In genomic region chr20:13307562-13308163, GRCh38 we compare ENCODE assay signal across 34 cellular contexts.
"Had no signal": no experiment of that assay in that cellular context is flagged by ENCODE, and none has a peak within 500 bp of the region (broad histone marks: within the 10 kb centered on the region; RNA-seq: fewer than 3 reads in every experiment).

No MANE protein-coding gene starts in this region.

- H3K27me3 ChIP-seq: adrenal gland, body of pancreas, brain microvascular endothelial cell, breast epithelium had no signal

- ATAC-seq: activated naive CD4-positive, alpha-beta T cell treated with anti-CD3 and anti-CD28 coated beads, Interleukin-2, amount 50 U/mL, for 72 hours; activated T-cell treated with anti-CD3 and anti-CD28 coated beads, Interleukin-2, amount 50 U/mL, for 4 hours; activated T-cell treated with anti-CD3 and anti-CD28 coated beads, Interleukin-2, amount 50 U/mL, for 72 hours; activated T-helper 17 cell treated with anti-CD3 and anti-CD28 coated beads, Interleukin-2, amount 50 U/mL, for 72 hours; body of pancreas had no signal

- DNase-seq: activated B cell treated with CpG ODN at 0.5 μM for 24 hours; activated CD4-positive, alpha-beta memory T cell treated with anti-CD3 and anti-CD28 coated beads, Interleukin-2, amount 10 ng/mL, durations not matched to agents 7 days and 5 days; activated CD4-positive, alpha-beta T cell treated with anti-CD3 and anti-CD28 coated beads for 4 hours; activated CD4-positive, alpha-beta T cell treated with anti-CD3 and anti-CD28 coated beads, Interleukin-2, amount 10 ng/mL, durations not matched to agents 24 days and 14 days; activated CD4-positive, alpha-beta T cell treated with anti-CD3 and anti-CD28 coated beads, Interleukin-2, amount 50 U/mL, for 1 hour; activated CD4-positive, alpha-beta T cell treated with anti-CD3 and anti-CD28 coated beads, Interleukin-2, amount 50 U/mL, for 4 hours; activated CD4-positive, CD25-positive, alpha-beta regulatory T cell treated with anti-CD3 and anti-CD28 coated beads, Interleukin-2, amount 50 U/mL, for 72 hours; activated CD8-positive, alpha-beta memory T cell treated with anti-CD3 and anti-CD28 coated beads, Interleukin-2, amount 50 U/mL, for 4 hours; activated effector memory CD4-positive, alpha-beta T cell treated with anti-CD3 and anti-CD28 coated beads, Interleukin-2, amount 50 U/mL, for 16 hours; activated gamma-delta T cell treated with Interleukin-2 at 50 U/mL for 16 hours; activated naive CD4-positive, alpha-beta T cell; activated naive CD4-positive, alpha-beta T cell treated with anti-CD3 and anti-CD28 coated beads for 36 hours; activated naive CD4-positive, alpha-beta T cell treated with anti-CD3 and anti-CD28 coated beads, Interleukin-2, amount 50 U/mL, for 16 hours; activated naive CD8-positive, alpha-beta T cell treated with anti-CD3 and anti-CD28 coated beads for 36 hours; activated T-cell treated with anti-CD3 and anti-CD28 coated beads for 4 hours; activated T-cell treated with anti-CD3 and anti-CD28 coated beads, Interleukin-2, amount 50 U/mL, for 1 hour; activated T-cell treated with anti-CD3 and anti-CD28 coated beads, Interleukin-2, amount 50 U/mL, for 4 hours; activated T-cell treated with anti-CD3 and anti-CD28 coated beads, Interleukin-2, amount 50 U/mL, for 72 hours; adrenal gland; amniotic stem cell; aorta; body of pancreas; brain microvascular endothelial cell; central memory CD4-positive, alpha-beta T cell; T-helper 1 cell; T-helper 2 cell; T-helper 9 cell had no signal

- H3K9me3 Mint-ChIP-seq: activated CD4-positive, alpha-beta memory T cell treated with anti-CD3 and anti-CD28 coated beads, Interleukin-2, amount 10 ng/mL, durations not matched to agents 7 days and 5 days; activated CD4-positive, alpha-beta T cell treated with anti-CD3 and anti-CD28 coated beads, Interleukin-2, amount 10 ng/mL, durations not matched to agents 24 days and 14 days; activated T-helper 1 cell treated with anti-CD3 and anti-CD28 coated beads, Interleukin-12 subunit alpha, Interleukin-12 subunit beta, Interleukin-2, Interleukin-4 antibody, amounts not matched to agents 30 ng/mL and 10 ng/mL and 1 ng/mL, durations not matched to agents 14 hours and 24 hours and 36 hours; activated T-helper 17 cell treated with anti-CD3 and anti-CD28 coated beads, Interleukin-2, amount 50 U/mL, for 72 hours; T-helper 1 cell treated with Interleukin-12 subunit alpha and Interleukin-12 subunit beta and Interleukin-4 antibody, amounts not matched to agents 30 μg/mL and 1 μg/mL, for 36 hours; T-helper 2 cell treated with Interferon-gamma antibody and Interleukin-4, amounts not matched to agents 5 μg/mL and 100 μg/mL, for 36 hours had no signal

- H3K4me1 ChIP-seq: adrenal gland, body of pancreas, breast epithelium had no signal

- H3K9me3 ChIP-seq: adrenal gland, body of pancreas, breast epithelium had no signal

- H3K27ac Mint-ChIP-seq: activated B cell treated with CpG ODN at 0.5 μM for 24 hours; activated CD4-positive, alpha-beta memory T cell treated with anti-CD3 and anti-CD28 coated beads, Interleukin-2, amount 10 ng/mL, durations not matched to agents 7 days and 5 days; activated CD4-positive, alpha-beta T cell treated with anti-CD3 and anti-CD28 coated beads, Interleukin-2, amount 10 ng/mL, durations not matched to agents 24 days and 14 days; activated naive CD4-positive, alpha-beta T cell treated with anti-CD3 and anti-CD28 coated beads for 36 hours; activated naive CD4-positive, alpha-beta T cell treated with anti-CD3 and anti-CD28 coated beads, Interleukin-2, amount 50 U/mL, for 72 hours; activated naive CD8-positive, alpha-beta T cell treated with anti-CD3 and anti-CD28 coated beads for 36 hours; activated T-cell treated with anti-CD3 and anti-CD28 coated beads, Interleukin-2, amount 50 U/mL, for 72 hours; activated T-helper 1 cell treated with anti-CD3 and anti-CD28 coated beads, Interleukin-12 subunit alpha, Interleukin-12 subunit beta, Interleukin-2, Interleukin-4 antibody, amounts not matched to agents 30 ng/mL and 10 ng/mL and 1 ng/mL, durations not matched to agents 14 hours and 24 hours and 36 hours; activated T-helper 17 cell treated with anti-CD3 and anti-CD28 coated beads, Interleukin-2, amount 50 U/mL, for 72 hours; T-helper 1 cell treated with Interleukin-12 subunit alpha and Interleukin-12 subunit beta and Interleukin-4 antibody, amounts not matched to agents 30 μg/mL and 1 μg/mL, for 36 hours; T-helper 2 cell treated with Interferon-gamma antibody and Interleukin-4, amounts not matched to agents 5 μg/mL and 100 μg/mL, for 36 hours had no signal

- H3K4me3 Mint-ChIP-seq: activated B cell treated with CpG ODN at 0.5 μM for 24 hours; activated CD4-positive, alpha-beta memory T cell treated with anti-CD3 and anti-CD28 coated beads, Interleukin-2, amount 10 ng/mL, durations not matched to agents 7 days and 5 days; activated CD4-positive, alpha-beta T cell treated with anti-CD3 and anti-CD28 coated beads, Interleukin-2, amount 10 ng/mL, durations not matched to agents 24 days and 14 days; activated naive CD4-positive, alpha-beta T cell treated with anti-CD3 and anti-CD28 coated beads for 36 hours; activated naive CD8-positive, alpha-beta T cell treated with anti-CD3 and anti-CD28 coated beads for 36 hours; activated T-cell treated with anti-CD3 and anti-CD28 coated beads, Interleukin-2, amount 50 U/mL, for 4 hours; activated T-cell treated with anti-CD3 and anti-CD28 coated beads, Interleukin-2, amount 50 U/mL, for 72 hours; activated T-helper 1 cell treated with anti-CD3 and anti-CD28 coated beads, Interleukin-12 subunit alpha, Interleukin-12 subunit beta, Interleukin-2, Interleukin-4 antibody, amounts not matched to agents 30 ng/mL and 10 ng/mL and 1 ng/mL, durations not matched to agents 14 hours and 24 hours and 36 hours; activated T-helper 17 cell treated with anti-CD3 and anti-CD28 coated beads, Interleukin-2, amount 50 U/mL, for 72 hours; T-helper 1 cell treated with Interleukin-12 subunit alpha and Interleukin-12 subunit beta and Interleukin-4 antibody, amounts not matched to agents 30 μg/mL and 1 μg/mL, for 36 hours; T-helper 2 cell treated with Interferon-gamma antibody and Interleukin-4, amounts not matched to agents 5 μg/mL and 100 μg/mL, for 36 hours had no signal

- H3K4me3 ChIP-seq: adrenal gland, body of pancreas, breast epithelium had no signal

- H3K4me1 Mint-ChIP-seq: activated B cell treated with CpG ODN at 0.5 μM for 24 hours; activated CD4-positive, alpha-beta memory T cell treated with anti-CD3 and anti-CD28 coated beads, Interleukin-2, amount 10 ng/mL, durations not matched to agents 7 days and 5 days; activated T-helper 17 cell treated with anti-CD3 and anti-CD28 coated beads, Interleukin-2, amount 50 U/mL, for 72 hours had no signal

- H3K36me3 ChIP-seq: adrenal gland, brain microvascular endothelial cell, breast epithelium had no signal

- H3K27ac ChIP-seq: adrenal gland, body of pancreas, brain microvascular endothelial cell, breast epithelium, VCaP had no signal

- H3K27me3 Mint-ChIP-seq: activated CD4-positive, alpha-beta T cell treated with anti-CD3 and anti-CD28 coated beads, Interleukin-2, amount 10 ng/mL, durations not matched to agents 24 days and 14 days; activated T-helper 17 cell treated with anti-CD3 and anti-CD28 coated beads, Interleukin-2, amount 50 U/mL, for 72 hours had no signal
